Comparison of ENCODE assay signal across 21 cellular contexts in genomic region chr7:152902054-152902453, GRCh38.
"Had no signal": no experiment of that assay in that cellular context is flagged by ENCODE, and none has a peak within 500 bp of the region (broad histone marks: within the 10 kb centered on the region; RNA-seq: fewer than 3 reads in every experiment).

No MANE protein-coding gene starts in this region.

- H3K36me3 Mint-ChIP-seq: activated CD4-positive, alpha-beta memory T cell treated with anti-CD3 and anti-CD28 coated beads for 36 hours; activated CD8-positive, alpha-beta memory T cell treated with anti-CD3 and anti-CD28 coated beads, Interleukin-2, amount 10 ng/mL, durations not matched to agents 7 days and 5 days; T-cell had no signal

- DNase-seq: activated B cell treated with CpG ODN at 0.5 μM for 24 hours; activated CD4-positive, alpha-beta memory T cell treated with anti-CD3 and anti-CD28 coated beads for 36 hours; activated CD4-positive, alpha-beta T cell treated with anti-CD3 and anti-CD28 coated beads for 4 hours; activated CD8-positive, alpha-beta memory T cell treated with anti-CD3 and anti-CD28 coated beads, Interleukin-2, amount 10 ng/mL, durations not matched to agents 7 days and 5 days; activated naive CD4-positive, alpha-beta T cell treated with anti-CD3 and anti-CD28 coated beads for 36 hours; activated naive CD8-positive, alpha-beta T cell treated with anti-CD3 and anti-CD28 coated beads, Interleukin-2, amount 50 U/mL, for 24 hours; activated T-cell treated with anti-CD3 and anti-CD28 coated beads, Interleukin-2, amount 50 U/mL, for 1 hour; anterior cingulate cortex; brain microvascular endothelial cell; colonic mucosa; erythroblast; gastrocnemius medialis; left ventricle myocardium inferior; naive thymus-derived CD4-positive, alpha-beta T cell; SK-N-SH; stimulated activated CD4-positive, alpha-beta T cell treated with anti-CD3 and anti-CD28 coated beads, Interleukin-2, amount 100 ng/mL, for 24 hours; T-cell; upper lobe of left lung had no signal

- H3K27me3 ChIP-seq: brain microvascular endothelial cell, colonic mucosa, gastrocnemius medialis, upper lobe of left lung had no signal

- H3K27me3 Mint-ChIP-seq: activated B cell treated with CpG ODN at 0.5 μM for 24 hours; activated CD4-positive, alpha-beta memory T cell treated with anti-CD3 and anti-CD28 coated beads for 36 hours; activated CD8-positive, alpha-beta memory T cell treated with anti-CD3 and anti-CD28 coated beads, Interleukin-2, amount 10 ng/mL, durations not matched to agents 7 days and 5 days; activated naive CD8-positive, alpha-beta T cell treated with anti-CD3 and anti-CD28 coated beads, Interleukin-2, amount 50 U/mL, for 24 hours; central memory CD8-positive, alpha-beta T cell; naive thymus-derived CD4-positive, alpha-beta T cell; stimulated activated naive CD8-positive, alpha-beta T cell treated with anti-CD3 and anti-CD28 coated beads, Interleukin-15, Interleukin-2, amounts not matched to agents 100 ng/mL and 50 ng/mL, for 24 hours; T-cell had no signal

- H3K4me1 Mint-ChIP-seq: activated B cell treated with CpG ODN at 0.5 μM for 24 hours; activated CD8-positive, alpha-beta memory T cell treated with anti-CD3 and anti-CD28 coated beads, Interleukin-2, amount 10 ng/mL, durations not matched to agents 7 days and 5 days; activated naive CD8-positive, alpha-beta T cell treated with anti-CD3 and anti-CD28 coated beads, Interleukin-2, amount 50 U/mL, for 24 hours; central memory CD8-positive, alpha-beta T cell; T-cell had no signal

- H3K4me3 ChIP-seq: colonic mucosa, gastrocnemius medialis, left ventricle myocardium inferior, upper lobe of left lung had no signal

- H3K4me3 Mint-ChIP-seq: activated B cell treated with CpG ODN at 0.5 μM for 24 hours; activated CD4-positive, alpha-beta memory T cell treated with anti-CD3 and anti-CD28 coated beads for 36 hours; activated CD8-positive, alpha-beta memory T cell treated with anti-CD3 and anti-CD28 coated beads, Interleukin-2, amount 10 ng/mL, durations not matched to agents 7 days and 5 days; activated naive CD4-positive, alpha-beta T cell treated with anti-CD3 and anti-CD28 coated beads for 36 hours; activated naive CD8-positive, alpha-beta T cell treated with anti-CD3 and anti-CD28 coated beads, Interleukin-2, amount 50 U/mL, for 24 hours; central memory CD8-positive, alpha-beta T cell; naive thymus-derived CD4-positive, alpha-beta T cell; stimulated activated naive CD8-positive, alpha-beta T cell treated with anti-CD3 and anti-CD28 coated beads, Interleukin-15, Interleukin-2, amounts not matched to agents 100 ng/mL and 50 ng/mL, for 24 hours; T-cell had no signal

- H3K9me3 ChIP-seq: colonic mucosa, gastrocnemius medialis, left ventricle myocardium inferior, upper lobe of left lung had no signal

- H3K4me2 ChIP-seq: SK-N-SH had no signal

- H3K27ac ChIP-seq: brain microvascular endothelial cell, colonic mucosa, gastrocnemius medialis, left ventricle myocardium inferior, upper lobe of left lung had no signal

- H3K36me3 ChIP-seq: brain microvascular endothelial cell, colonic mucosa, gastrocnemius medialis, left ventricle myocardium inferior, upper lobe of left lung had no signal

- ATAC-seq: activated CD8-positive, alpha-beta memory T cell treated with anti-CD3 and anti-CD28 coated beads, Interleukin-2, amount 10 ng/mL, durations not matched to agents 7 days and 5 days; activated naive CD8-positive, alpha-beta T cell treated with anti-CD3 and anti-CD28 coated beads, Interleukin-2, amount 50 U/mL, for 24 hours; gastrocnemius medialis; naive thymus-derived CD4-positive, alpha-beta T cell; T-cell had no signal

- H3K9me3 Mint-ChIP-seq: activated B cell treated with CpG ODN at 0.5 μM for 24 hours; activated CD4-positive, alpha-beta memory T cell treated with anti-CD3 and anti-CD28 coated beads for 36 hours; activated naive CD8-positive, alpha-beta T cell treated with anti-CD3 and anti-CD28 coated beads, Interleukin-2, amount 50 U/mL, for 24 hours; activated T-helper 2 cell treated with anti-CD3 and anti-CD28 coated beads, Interferon-gamma antibody, Interleukin-2, Interleukin-4, amounts not matched to agents 10 μg/mL and 5 μg/mL and 100 μg/mL, durations not matched to agents 14 hours and 24 hours and 36 hours; central memory CD8-positive, alpha-beta T cell; stimulated activated naive CD8-positive, alpha-beta T cell treated with anti-CD3 and anti-CD28 coated beads, Interleukin-15, Interleukin-2, amounts not matched to agents 100 ng/mL and 50 ng/mL, for 24 hours; T-cell had no signal

- H3K4me1 ChIP-seq: colonic mucosa had no signal

- H3K27ac Mint-ChIP-seq: activated B cell treated with CpG ODN at 0.5 μM for 24 hours; activated CD4-positive, alpha-beta memory T cell treated with anti-CD3 and anti-CD28 coated beads for 36 hours; activated CD8-positive, alpha-beta memory T cell treated with anti-CD3 and anti-CD28 coated beads, Interleukin-2, amount 10 ng/mL, durations not matched to agents 7 days and 5 days; activated naive CD4-positive, alpha-beta T cell treated with anti-CD3 and anti-CD28 coated beads for 36 hours; activated naive CD8-positive, alpha-beta T cell treated with anti-CD3 and anti-CD28 coated beads, Interleukin-2, amount 50 U/mL, for 24 hours; activated T-helper 2 cell treated with anti-CD3 and anti-CD28 coated beads, Interferon-gamma antibody, Interleukin-2, Interleukin-4, amounts not matched to agents 10 μg/mL and 5 μg/mL and 100 μg/mL, durations not matched to agents 14 hours and 24 hours and 36 hours; naive thymus-derived CD4-positive, alpha-beta T cell; stimulated activated naive CD8-positive, alpha-beta T cell treated with anti-CD3 and anti-CD28 coated beads, Interleukin-15, Interleukin-2, amounts not matched to agents 100 ng/mL and 50 ng/mL, for 24 hours; T-cell had no signal
